ENCODE assay signal across 29 cellular contexts in the genomic region with DNA sequence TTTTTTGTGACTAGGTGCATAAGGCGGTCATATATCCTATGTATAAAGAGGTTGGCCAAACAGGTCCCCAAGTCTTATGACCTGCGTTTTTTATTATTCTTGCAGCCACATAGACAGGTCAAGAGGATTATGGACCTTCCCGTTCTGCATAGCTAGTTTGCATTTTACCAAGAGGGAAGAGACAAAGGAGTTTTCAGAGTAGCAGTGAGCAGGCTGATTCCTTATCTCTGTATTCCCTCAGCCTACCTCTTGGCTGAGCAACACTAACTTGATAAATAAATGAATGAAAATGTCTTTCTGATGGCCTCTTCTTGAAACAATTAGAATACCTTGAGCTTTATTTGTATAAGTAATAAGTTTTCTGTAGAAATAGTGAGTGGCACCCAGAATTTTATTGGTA.
"Had no signal": no experiment of that assay in that cellular context is flagged by ENCODE, and none has a peak within 500 bp of the region (broad histone marks: within the 10 kb centered on the region; RNA-seq: fewer than 3 reads in every experiment).

No MANE protein-coding gene starts in this region.

- H3K4me3 ChIP-seq: vagina had no signal

- H3K9me3 Mint-ChIP-seq: activated CD8-positive, alpha-beta T cell treated with anti-CD3 and anti-CD28 coated beads for 36 hours; activated T-helper 2 cell treated with anti-CD3 and anti-CD28 coated beads, Interferon-gamma antibody, Interleukin-2, Interleukin-4, amounts not matched to agents 10 μg/mL and 5 μg/mL and 100 μg/mL, durations not matched to agents 14 hours and 24 hours and 36 hours; effector memory CD8-positive, alpha-beta T cell; naive thymus-derived CD8-positive, alpha-beta T cell; stimulated activated memory B cell treated with anti-CD40 and anti-IgM and Interleukin-4, amounts not matched to agents 10 μg/mL and 1 μg/mL and 100 μg/mL, for 72 hours; stimulated activated naive CD8-positive, alpha-beta T cell treated with anti-CD3 and anti-CD28 coated beads, Interleukin-15, amount 100 ng/mL, for 72 hours had no signal

- H3K9me3 ChIP-seq: vagina had no signal

- DNase-seq: activated CD4-positive, alpha-beta T cell treated with anti-CD3 and anti-CD28 coated beads, Interleukin-2, amount 50 U/mL, for 1 hour; activated CD8-positive, alpha-beta T cell treated with anti-CD3 and anti-CD28 coated beads for 36 hours; activated T-cell treated with anti-CD3 and anti-CD28 coated beads, Interleukin-2, amount 50 U/mL, for 48 hours; cerebellar nuclear complex; cortex of kidney; effector memory CD8-positive, alpha-beta T cell; head of caudate nucleus; hippocampal formation; left cardiac atrium; left ventricle myocardium superior; midbrain; naive thymus-derived CD8-positive, alpha-beta T cell; small intestine; stimulated activated CD4-positive, alpha-beta T cell treated with anti-CD3 and anti-CD28 coated beads, Interleukin-1b, Interleukin-23, amount 100 ng/mL, for 48 hours; stimulated activated CD4-positive, alpha-beta T cell treated with anti-CD3 and anti-CD28 coated beads, Interleukin-4, amount 100 ng/mL, for 4 hours; stimulated activated CD8-positive, alpha-beta memory T cell treated with anti-CD3 and anti-CD28 coated beads, Interleukin-4, amount 100 ng/mL, for 48 hours; stimulated activated naive CD8-positive, alpha-beta T cell treated with anti-CD3 and anti-CD28 coated beads, Interleukin-15, amount 100 ng/mL, for 72 hours; substantia nigra; T-helper 2 cell had no signal

- ATAC-seq: activated CD8-positive, alpha-beta T cell treated with anti-CD3 and anti-CD28 coated beads for 36 hours; effector memory CD8-positive, alpha-beta T cell; esophagus mucosa; naive thymus-derived CD8-positive, alpha-beta T cell; stimulated activated memory B cell treated with anti-CD40 and anti-IgM and Interleukin-4, amounts not matched to agents 10 μg/mL and 1 μg/mL and 100 μg/mL, for 72 hours; stimulated activated naive CD8-positive, alpha-beta T cell treated with anti-CD3 and anti-CD28 coated beads, Interleukin-15, amount 100 ng/mL, for 72 hours; WTC11 had no signal

- H3K27me3 ChIP-seq: vagina had no signal

- H3K27ac ChIP-seq: vagina had no signal

- H3K4me3 Mint-ChIP-seq: activated CD8-positive, alpha-beta T cell treated with anti-CD3 and anti-CD28 coated beads for 36 hours; activated naive CD4-positive, alpha-beta T cell treated with anti-CD3 and anti-CD28 coated beads, Interleukin-2, amount 50 U/mL, for 24 hours; effector memory CD8-positive, alpha-beta T cell; naive thymus-derived CD8-positive, alpha-beta T cell; neural crest cell; stimulated activated memory B cell treated with anti-CD40 and anti-IgM and Interleukin-4, amounts not matched to agents 10 μg/mL and 1 μg/mL and 100 μg/mL, for 72 hours; stimulated activated naive CD8-positive, alpha-beta T cell treated with anti-CD3 and anti-CD28 coated beads, Interleukin-15, amount 100 ng/mL, for 72 hours; type B pancreatic cell; WTC11 had no signal

- FAIRE-seq: endothelial cell of umbilical vein, keratinocyte, small intestine had no signal

- H3K36me3 ChIP-seq: vagina had no signal

- H3K27me3 Mint-ChIP-seq: activated CD8-positive, alpha-beta T cell treated with anti-CD3 and anti-CD28 coated beads for 36 hours; activated naive CD4-positive, alpha-beta T cell treated with anti-CD3 and anti-CD28 coated beads, Interleukin-2, amount 50 U/mL, for 24 hours; effector memory CD8-positive, alpha-beta T cell; naive thymus-derived CD8-positive, alpha-beta T cell; stimulated activated memory B cell treated with anti-CD40 and anti-IgM and Interleukin-4, amounts not matched to agents 10 μg/mL and 1 μg/mL and 100 μg/mL, for 72 hours; stimulated activated naive CD8-positive, alpha-beta T cell treated with anti-CD3 and anti-CD28 coated beads, Interleukin-15, amount 100 ng/mL, for 72 hours; type B pancreatic cell had no signal

- H3K27ac Mint-ChIP-seq: activated CD8-positive, alpha-beta T cell treated with anti-CD3 and anti-CD28 coated beads for 36 hours; activated naive CD4-positive, alpha-beta T cell treated with anti-CD3 and anti-CD28 coated beads, Interleukin-2, amount 50 U/mL, for 24 hours; activated T-helper 2 cell treated with anti-CD3 and anti-CD28 coated beads, Interferon-gamma antibody, Interleukin-2, Interleukin-4, amounts not matched to agents 10 μg/mL and 5 μg/mL and 100 μg/mL, durations not matched to agents 14 hours and 24 hours and 36 hours; effector memory CD8-positive, alpha-beta T cell; naive thymus-derived CD8-positive, alpha-beta T cell; stimulated activated memory B cell treated with anti-CD40 and anti-IgM and Interleukin-4, amounts not matched to agents 10 μg/mL and 1 μg/mL and 100 μg/mL, for 72 hours; stimulated activated naive CD8-positive, alpha-beta T cell treated with anti-CD3 and anti-CD28 coated beads, Interleukin-15, amount 100 ng/mL, for 72 hours; WTC11 had no signal
